ENCODE assay signal across 7 cellular contexts in the genomic region with DNA sequence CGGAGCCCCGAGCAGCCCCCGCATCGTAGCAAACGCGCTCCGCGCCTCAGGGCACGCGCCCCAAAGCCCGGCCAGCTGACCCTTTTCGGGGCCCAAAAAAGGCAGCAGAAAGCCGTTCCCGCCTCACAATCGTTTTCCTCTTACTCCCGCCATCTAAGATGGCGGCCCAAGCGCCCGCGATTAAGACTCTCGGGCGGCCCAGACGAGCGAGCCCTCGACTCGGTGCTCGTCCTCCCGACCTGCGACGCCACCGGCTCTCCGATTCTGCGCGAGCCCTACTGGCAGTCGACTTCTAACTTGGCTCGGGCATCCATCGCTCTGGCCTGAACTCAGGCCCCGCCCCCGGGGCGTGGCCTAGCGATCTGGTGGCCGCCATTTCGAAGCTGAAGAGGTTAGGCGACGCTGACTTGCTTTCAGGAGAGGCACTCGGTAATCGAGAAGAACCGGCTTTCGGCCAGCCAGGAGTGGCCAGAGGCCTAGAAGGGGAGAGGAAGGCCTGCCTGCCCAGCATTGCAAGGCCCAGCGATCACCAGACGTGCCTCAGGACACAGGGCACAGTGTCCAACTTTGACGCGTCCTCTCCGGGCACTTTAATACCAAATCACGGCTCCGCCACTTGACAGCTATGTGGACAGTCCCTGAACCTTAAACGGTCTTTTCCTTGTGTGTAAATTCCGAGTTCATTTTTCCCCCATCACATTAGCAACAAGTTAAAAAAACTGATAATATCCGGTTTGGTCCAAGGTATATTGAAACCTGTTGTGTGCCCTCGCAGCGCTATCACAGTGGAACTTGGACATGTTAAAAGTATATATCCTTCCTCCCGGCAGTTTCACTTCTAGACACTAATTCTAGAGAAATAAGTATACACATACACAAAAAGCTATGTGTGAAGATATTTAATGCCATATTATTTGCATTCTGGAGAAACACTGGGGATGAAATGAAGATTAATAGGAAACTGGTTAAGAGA. TPM values are rescaled to one million over a fixed set of nuclear protein-coding genes. Genes with fewer than 3 reads are reported as not detected.
DNase-seq lines count a peak whose midpoint lies in the region; ATAC-seq, FAIRE-seq and TF ChIP-seq lines count a peak whose summit lies in the region.

A gene (minus strand): TSS at position 182 of the 973 bp plus-strand sequence. CDS start 45,396 bp downstream, outside the sequence.

- in situ Hi-C loops in astrocyte of the cerebellum (cut with HindIII; ENCODE audit: low sequenced_read_pairs): no loop called here

- ATAC-seq in HG02981 (IDR thresholded peaks at IDR 0.05; ENCODE audit: unreplicated experiment): peak; percentile 92

- peak within 1 kb of the TSS; percentile 70 for H3K4me3 ChIP-seq in astrocyte of the cerebellum (ENCODE audit: low read depth, low read length)

- no peak for TF ChIP-seq CTCF in astrocyte of the cerebellum (IDR thresholded peaks at IDR 0.05; ENCODE audit: low read depth, low read length, missing control alignments)

- FAIRE-seq in GM18507 (lab: Jason Lieb, UNC): peak; percentile 89

- peak; percentile 93 for DNase-seq in GM18507 (ENCODE audit: extremely low spot score, insufficient read length, low read depth)
- peak; percentile 99 for DNase-seq in NCI-H2029 treated with DMSO at 0.1 percent for 48 hours (lab: John Stamatoyannopoulos, UW)
- DNase-seq in T-helper 9 cell: peak; percentile 94
- DNase-seq in astrocyte of the cerebellum (ENCODE audit: low read depth): peak; percentile 96
- peak; percentile 98 for DNase-seq in hepatic stellate cell (ENCODE audit: low spot score)
- peak; percentile 95 for DNase-seq in renal cortical epithelial cell (ENCODE audit: low read depth)

RNA-seq across cellular contexts. Expression of the gene that starts here (rescaled TPM):
- total RNA-seq in renal cortical epithelial cell: 74.8 and 96.9 TPM in 2 replicates

Comparison
In these comparisons a context has a peak if more than half of its experiments do, and no peak if none do; other contexts are left out.
1. Peak in every context shown above with its lines: DNase-seq, ATAC-seq and H3K4me3 ChIP-seq.